In the genomic region with DNA sequence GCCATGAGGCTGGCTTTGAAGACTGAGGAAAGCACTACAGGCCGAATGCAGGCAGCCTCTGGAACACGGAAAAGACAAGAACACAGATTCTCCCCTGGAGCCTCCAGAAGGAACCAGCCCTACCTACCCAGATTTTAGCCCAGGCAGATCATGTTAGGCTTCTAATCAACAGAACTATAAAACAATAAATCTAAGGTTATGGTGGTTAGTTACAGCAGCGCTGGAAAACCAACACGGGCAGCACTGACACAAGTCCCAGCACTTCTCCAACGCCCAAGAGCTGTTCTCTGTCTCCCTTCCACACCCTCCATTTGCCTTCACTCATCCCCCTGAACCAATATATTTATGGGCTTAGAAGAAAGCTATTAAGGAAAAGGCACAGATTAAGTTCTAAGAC, we compare ENCODE assay signal across 14 cellular contexts. TPM values are rescaled to one million over a fixed set of nuclear protein-coding genes. Genes with fewer than 3 reads are reported as not detected.
DNase-seq lines count a peak whose midpoint lies in the region; ATAC-seq, FAIRE-seq and TF ChIP-seq lines count a peak whose summit lies in the region.
"Had no signal": no experiment of that assay in that cellular context is flagged by ENCODE, and none has a peak within 500 bp of the region (broad histone marks: within the 10 kb centered on the region; RNA-seq: fewer than 3 reads in every experiment).

No MANE protein-coding gene starts in this region.

- no peaks in the 10 kb centered on the region for H3K27me3 ChIP-seq in astrocyte (ENCODE audit: insufficient read depth, low read length)
- no peaks in the 10 kb centered on the region for H3K27me3 ChIP-seq in mucosa of rectum (ENCODE audit: control insufficient read depth in 2 of 2, insufficient read depth in 2 of 2, low read length in 2 of 2)
- H3K27me3 ChIP-seq in transverse colon, result no peaks in the 10 kb centered on the region
- no peaks in the 10 kb centered on the region for H3K27me3 ChIP-seq in Karpas-422 (ENCODE audit: low read length)

- H3K9me2 ChIP-seq in Karpas-422 (replicated peaks; ENCODE audit: insufficient read depth, low read length), result no peaks in the 10 kb centered on the region

- H3K36me3 ChIP-seq in astrocyte (ENCODE audit: insufficient read depth, low read length) (no peaks in the 10 kb centered on the region), mucosa of rectum (ENCODE audit: control insufficient read depth in 2 of 2, insufficient read depth in 2 of 2, low read length in 2 of 2) (no peaks in the 10 kb centered on the region), transverse colon (no peaks in the 10 kb centered on the region), Karpas-422 (ENCODE audit: insufficient read depth, low read length) (no peaks in the 10 kb centered on the region; the same call in 1 of the 2 replicates)

- FAIRE-seq in astrocyte (lab: Jason Lieb, UNC), result no peak
- FAIRE-seq: HTR-8/SVneo had no signal

- H3K9ac ChIP-seq in astrocyte (ENCODE audit: low read length), result no peak overlapping the region
- H3K9ac ChIP-seq in mucosa of rectum (ENCODE audit: low read depth in 1 of 2, low read length in 2 of 2), result peak overlapping the region; percentile 27 to 55
- H3K9ac ChIP-seq in Karpas-422 (ENCODE audit: low read length), result no peak overlapping the region

- H3K27me3 Mint-ChIP-seq in activated naive CD4-positive, alpha-beta T cell treated with anti-CD3 and anti-CD28 coated beads, Interleukin-2, amount 50 U/mL, for 24 hours, result no peaks in the 10 kb centered on the region
- H3K27me3 Mint-ChIP-seq in astrocyte (ENCODE audit: low read depth, unreplicated experiment), result no peaks in the 10 kb centered on the region

- no peak for DNase-seq in activated naive CD4-positive, alpha-beta T cell treated with Interleukin-2 at 50 U/mL for 16 hours
- DNase-seq in astrocyte (ENCODE audit: low read depth), result no peak
- DNase-seq in transverse colon, result peak; percentile 65
- no peak for DNase-seq in pons (ENCODE audit: low spot score)
- DNase-seq in Karpas-422, result no peak
- DNase-seq: activated effector memory CD4-positive, alpha-beta T cell treated with Interleukin-2 at 50 U/mL for 16 hours; GF-D8; NCI-H1694; stimulated activated CD4-positive, alpha-beta T cell treated with anti-CD3 and anti-CD28 coated beads, Interleukin-2, amount 100 ng/mL, for 24 hours; T-helper 9 cell had no signal

- intact Hi-C loops in transverse colon (cut with DNase I; ENCODE audit: low total_unique reads), result loop anchor here (10.0 kb wide), 1 partner anchor 148 kb away; no protein-coding TSS in a partner anchor

- in situ Hi-C loops in transverse colon (cut with MboI; ENCODE audit: low pct_ligation_motif_present in 1 of 4, low pct_unique_long_range_greater_than_20kb in 1 of 4, low sequenced_read_pairs in 3 of 4), result loop anchor here in 1 of 4 donors (10.0 kb wide), 1 partner anchor 68 kb away; no protein-coding TSS in a partner anchor

- peaks cover 100% of the 10 kb centered on the region for H3K79me2 ChIP-seq in astrocyte (ENCODE audit: insufficient read depth, low read length)
- peaks cover 84% of the 10 kb centered on the region for H3K79me2 ChIP-seq in Karpas-422 (ENCODE audit: low read length)

- H3K4me1 ChIP-seq in astrocyte (ENCODE audit: insufficient read depth, low read length), result peaks cover 37% of the 10 kb centered on the region
- peaks cover 43 to 57% of the 10 kb centered on the region in 2 donors for H3K4me1 ChIP-seq in mucosa of rectum (ENCODE audit: control insufficient read depth in 2 of 2, insufficient read depth in 2 of 2, low read length in 2 of 2)
- peaks cover 63 to 89% (median 78%) of the 10 kb centered on the region in 4 donors for H3K4me1 ChIP-seq in transverse colon
- H3K4me1 ChIP-seq in Karpas-422 (ENCODE audit: low read length), result peaks cover 15% of the 10 kb centered on the region

- 10 to 46% methylated on average over 2 to 5 of the region's 5 CpGs for WGBS in transverse colon (ENCODE audit: low coverage in 1 of 2), 2 donors

- H4K20me1 ChIP-seq in astrocyte (ENCODE audit: insufficient read depth, low read length) (peaks cover 97% of the 10 kb centered on the region), Karpas-422 (ENCODE audit: insufficient read depth, low read depth, low read length) (peaks cover 90% of the 10 kb centered on the region)

- peak overlapping the region; percentile 86 for H3K4me3 Mint-ChIP-seq in activated naive CD4-positive, alpha-beta T cell treated with anti-CD3 and anti-CD28 coated beads, Interleukin-2, amount 50 U/mL, for 24 hours
- H3K4me3 Mint-ChIP-seq in astrocyte (ENCODE audit: unreplicated experiment), result peak overlapping the region; percentile 3

- peaks cover 13% of the 10 kb centered on the region for H3K36me3 Mint-ChIP-seq in activated naive CD4-positive, alpha-beta T cell treated with anti-CD3 and anti-CD28 coated beads, Interleukin-2, amount 50 U/mL, for 24 hours
- H3K36me3 Mint-ChIP-seq in astrocyte (ENCODE audit: low read depth, unreplicated experiment), result peaks cover 19% of the 10 kb centered on the region

- H3K9me3 ChIP-seq in astrocyte (ENCODE audit: insufficient read depth, low read depth, low read length) (no peaks in the 10 kb centered on the region), mucosa of rectum (ENCODE audit: control insufficient read depth in 2 of 2, low read length in 2 of 2) (no peaks in the 10 kb centered on the region), transverse colon (no peaks in the 10 kb centered on the region), Karpas-422 (ENCODE audit: low read length) (no peaks in the 10 kb centered on the region)

- H3K4me2 ChIP-seq in astrocyte (ENCODE audit: low read length), result peak overlapping the region; percentile 45
- H3K4me2 ChIP-seq in Karpas-422 (ENCODE audit: low read depth, low read length, poor library complexity, severe bottlenecking), result no peak overlapping the region

- no peak for TF ChIP-seq CTCF in astrocyte (IDR thresholded peaks at IDR 0.05; ENCODE audit: insufficient read depth, low read depth, low read length)
- TF ChIP-seq CTCF in transverse colon (IDR thresholded peaks at IDR 0.05), result no peak

- TF ChIP-seq EP300 in transverse colon (IDR thresholded peaks at IDR 0.05; ENCODE audit: low read depth), result no peak

- no peaks in the 10 kb centered on the region for H3K9me3 Mint-ChIP-seq in activated naive CD4-positive, alpha-beta T cell treated with anti-CD3 and anti-CD28 coated beads, Interleukin-2, amount 50 U/mL, for 24 hours
- H3K9me3 Mint-ChIP-seq in astrocyte (ENCODE audit: unreplicated experiment), result no peaks in the 10 kb centered on the region

- peak overlapping the region; percentile 91 for H3K27ac Mint-ChIP-seq in activated naive CD4-positive, alpha-beta T cell treated with anti-CD3 and anti-CD28 coated beads, Interleukin-2, amount 50 U/mL, for 24 hours
- H3K27ac Mint-ChIP-seq in astrocyte (ENCODE audit: unreplicated experiment), result peak overlapping the region; percentile 77

- H3K27ac ChIP-seq in astrocyte (ENCODE audit: low read depth, low read length), result no peak overlapping the region
- H3K27ac ChIP-seq in mucosa of rectum (ENCODE audit: low read depth in 2 of 2, low read length in 2 of 2), result peak overlapping the region; percentile 81 to 83
- peak overlapping the region; percentile 84 to 85 (median 84) for H3K27ac ChIP-seq in transverse colon
- H3K27ac ChIP-seq in Karpas-422 (ENCODE audit: low read length), result no peak overlapping the region

- H2AFZ ChIP-seq in astrocyte (ENCODE audit: low read depth, low read length), result no peak overlapping the region
- no peak overlapping the region for H2AFZ ChIP-seq in Karpas-422 (ENCODE audit: low read length)

- peaks cover 91% of the 10 kb centered on the region for H3K4me1 Mint-ChIP-seq in activated naive CD4-positive, alpha-beta T cell treated with anti-CD3 and anti-CD28 coated beads, Interleukin-2, amount 50 U/mL, for 24 hours
- H3K4me1 Mint-ChIP-seq in astrocyte (ENCODE audit: low read depth, unreplicated experiment), result peaks cover 78% of the 10 kb centered on the region

- no peak for ATAC-seq in HG03097 (IDR thresholded peaks at IDR 0.05; ENCODE audit: low FRiP score, unreplicated experiment)

- no peak overlapping the region for H3K4me3 ChIP-seq in astrocyte (ENCODE audit: insufficient read depth, low read depth, low read length)
- peak overlapping the region; percentile 20 to 28 for H3K4me3 ChIP-seq in mucosa of rectum (ENCODE audit: low read length in 2 of 2)
- peak overlapping the region in 1 of 4 donors; percentile 13 for H3K4me3 ChIP-seq in transverse colon
- H3K4me3 ChIP-seq in Karpas-422 (ENCODE audit: low read length), result no peak overlapping the region

- TF ChIP-seq POLR2A in transverse colon (IDR thresholded peaks at IDR 0.05), result peak; percentile 26

RNA-seq across cellular contexts. Expression of gene ANKRD11, which starts 7.5 kb away (rescaled TPM):
- total RNA-seq in astrocyte (213 TPM in 2 replicates), transverse colon (100 to 1,000 TPM; 109 to 281 (median 142) TPM)
- 28.5 and 29.9 TPM in 2 replicates for total RNA-seq in Karpas-422 (2014; rRNA removed; shearing (Covaris generic); ENCODE audit: low replicate concordance)

RNA-seq across cellular contexts. Expression of gene SPG7, which starts 25.4 kb away (rescaled TPM):
- 86.5 and 96.1 TPM in 2 replicates for total RNA-seq in astrocyte
- total RNA-seq in transverse colon, result 100 to 1,000 TPM; 168 to 408 (median 285) TPM
- total RNA-seq in Karpas-422 (2014; rRNA removed; shearing (Covaris generic); ENCODE audit: low replicate concordance), result 44.6 and 74.8 TPM in 2 replicates

Comparison
In these comparisons a context has a peak if more than half of its experiments do, and no peak if none do; other contexts are left out.
1. H3K27ac ChIP-seq: peak in mucosa of rectum (2 of 2) and transverse colon (4 of 4); none in astrocyte (single experiment) and Karpas-422 (single experiment).
2. H3K4me3 ChIP-seq: peak in mucosa of rectum (2 of 2); none in astrocyte (single experiment) and Karpas-422 (single experiment).
3. H3K9ac ChIP-seq: peak in mucosa of rectum (2 of 2); none in astrocyte (single experiment) and Karpas-422 (single experiment).